ENCODE assay signal across 25 cellular contexts in genomic region chrY:15368808-15369207, GRCh38.
"Had no signal": no experiment of that assay in that cellular context is flagged by ENCODE, and none has a peak within 500 bp of the region (broad histone marks: within the 10 kb centered on the region; RNA-seq: fewer than 3 reads in every experiment).

No MANE protein-coding gene starts in this region.

- H3K27me3 Mint-ChIP-seq: naive B cell had no signal

- H3K36me3 Mint-ChIP-seq: immature natural killer cell; mesothelial cell of epicardium; naive B cell; naive thymus-derived CD8-positive, alpha-beta T cell had no signal

- H3K9me3 Mint-ChIP-seq: mesothelial cell of epicardium; naive B cell; naive thymus-derived CD8-positive, alpha-beta T cell had no signal

- ATAC-seq: gastrocnemius medialis; heart left ventricle; left colon; left lung; left ventricle myocardium superior; lower lobe of right lung; mucosa of descending colon; naive thymus-derived CD8-positive, alpha-beta T cell had no signal

- H3K4me1 Mint-ChIP-seq: immature natural killer cell; mesothelial cell of epicardium; naive B cell; naive thymus-derived CD8-positive, alpha-beta T cell had no signal

- H3K4me3 Mint-ChIP-seq: immature natural killer cell; mesothelial cell of epicardium; naive B cell; naive thymus-derived CD8-positive, alpha-beta T cell had no signal

- H3K4me3 ChIP-seq: coronary artery, dorsolateral prefrontal cortex, esophagus muscularis mucosa, gastrocnemius medialis, heart left ventricle, hepatocyte, left lung, lower lobe of right lung, mucosa of descending colon had no signal

- DNase-seq: dermis blood vessel endothelial cell; dorsolateral prefrontal cortex; effector CD4-positive, alpha-beta T cell; effector memory CD4-positive, alpha-beta T cell; foreskin fibroblast; foreskin melanocyte; gastrocnemius medialis; heart left ventricle; hypothalamus; immature natural killer cell; islet precursor cell; kidney; kidney glomerular epithelial cell; left colon; left lung; left ventricle myocardium superior; lower lobe of right lung; mesenchymal stem cell; mucosa of descending colon; naive B cell; naive thymus-derived CD8-positive, alpha-beta T cell had no signal

- H3K27ac Mint-ChIP-seq: immature natural killer cell; mesothelial cell of epicardium; naive B cell; naive thymus-derived CD8-positive, alpha-beta T cell had no signal
